ENCODE assay signal across 1 cellular context in the genomic region with DNA sequence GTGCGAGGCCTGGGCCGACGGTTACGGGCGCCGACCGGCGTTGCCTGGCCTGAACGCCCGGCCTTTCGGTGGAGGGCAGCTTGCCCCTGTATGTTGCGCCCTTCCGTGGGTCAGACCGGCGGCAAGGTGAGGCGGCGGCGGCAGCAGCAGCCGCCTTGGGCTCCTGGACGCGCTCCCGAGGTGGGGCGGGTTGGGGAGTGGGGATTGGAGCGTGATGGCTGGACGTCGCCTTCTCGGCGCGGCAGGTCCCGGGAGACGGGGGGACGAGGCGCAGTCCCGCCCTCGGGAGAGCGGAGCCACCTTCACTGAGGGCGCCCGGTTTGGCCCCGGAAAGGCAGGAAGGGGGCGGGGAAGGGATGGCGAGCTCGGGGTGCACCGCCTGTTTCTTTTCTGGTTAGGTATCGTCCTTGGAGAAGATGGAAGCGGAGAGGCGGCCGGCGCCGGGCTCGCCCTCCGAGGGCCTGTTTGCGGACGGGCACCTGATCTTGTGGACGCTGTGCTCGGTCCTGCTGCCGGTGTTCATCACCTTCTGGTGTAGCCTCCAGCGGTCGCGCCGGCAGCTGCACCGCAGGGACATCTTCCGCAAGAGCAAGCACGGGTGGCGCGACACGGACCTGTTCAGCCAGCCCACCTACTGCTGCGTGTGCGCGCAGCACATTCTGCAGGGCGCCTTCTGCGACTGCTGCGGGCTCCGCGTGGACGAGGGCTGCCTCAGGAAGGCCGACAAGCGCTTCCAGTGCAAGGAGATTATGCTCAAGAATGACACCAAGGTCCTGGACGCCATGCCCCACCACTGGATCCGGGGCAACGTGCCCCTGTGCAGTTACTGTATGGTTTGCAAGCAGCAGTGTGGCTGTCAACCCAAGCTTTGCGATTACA.
TF ChIP-seq lines count a peak whose summit lies in the region.

No MANE protein-coding gene starts in this region.

TF ChIP-seq in HepG2, 621 proteins besides CTCF, POLR2A, EP300 and RAD21 (continued from another document and continues in another):
- TF ChIP-seq ZMYM3 (CRISPR knock-in tag; IDR thresholded peaks at IDR 0.05) (peak; percentile 60; the same call in 1 of the 2 replicates), E2F5 (CRISPR knock-in tag; conservative IDR thresholded peaks at IDR 0.05) (no peak), ZFP1 (CRISPR knock-in tag; IDR thresholded peaks at IDR 0.05) (no peak), EED (CRISPR knock-in tag; IDR thresholded peaks at IDR 0.05) (peak; percentile 49; the same call in 1 of the 2 replicates), HNRNPL (IDR thresholded peaks at IDR 0.05; ENCODE audit: low read depth, low read length) (no peak), DNMT3B (CRISPR knock-in tag; conservative IDR thresholded peaks at IDR 0.05) (no peak), NPAS2 (CRISPR knock-in tag; IDR thresholded peaks at IDR 0.05; ENCODE audit: borderline replicate concordance) (no peak), SRF (IDR thresholded peaks at IDR 0.05; ENCODE audit: low read depth, low read length) (no peak), BHLHE40 (IDR thresholded peaks at IDR 0.05; ENCODE audit: low read length) (no peak), YY1 (IDR thresholded peaks at IDR 0.05; ENCODE audit: insufficient read depth, insufficient replicate concordance, low read depth, low read length) (no peak), ZNF235 (CRISPR knock-in tag; IDR thresholded peaks at IDR 0.05; ENCODE audit: borderline replicate concordance) (no peak), GTF2F1 (IDR thresholded peaks at IDR 0.05; ENCODE audit: low read length) (no peak), HIVEP1 (CRISPR knock-in tag; IDR thresholded peaks at IDR 0.05) (no peak), KLF16 (CRISPR knock-in tag; IDR thresholded peaks at IDR 0.05) (no peak), ZSCAN22 (CRISPR knock-in tag; IDR thresholded peaks at IDR 0.05) (no peak), ZNF30 (CRISPR knock-in tag; IDR thresholded peaks at IDR 0.05) (no peak), ZNF598 (CRISPR knock-in tag; IDR thresholded peaks at IDR 0.05; ENCODE audit: borderline replicate concordance) (peak; percentile 19; the same call in 1 of the 2 replicates), XRCC5 (optimal IDR thresholded peaks at IDR 0.05; ENCODE audit: low read length) (peak; percentile 22), ZNF160 (CRISPR knock-in tag; IDR thresholded peaks at IDR 0.05) (no peak), ZBTB21 (CRISPR knock-in tag; IDR thresholded peaks at IDR 0.05) (no peak), E2F2 (CRISPR knock-in tag; IDR thresholded peaks at IDR 0.05; ENCODE audit: borderline replicate concordance) (0 out of 2 replicates have a peak, but pooled peaks have one; percentile 27), SIN3B (IDR thresholded peaks at IDR 0.05; ENCODE audit: low read length) (no peak), ZNF451 (CRISPR knock-in tag; IDR thresholded peaks at IDR 0.05) (no peak), TP53 (CRISPR knock-in tag; conservative IDR thresholded peaks at IDR 0.05) (no peak), SRY (CRISPR knock-in tag; IDR thresholded peaks at IDR 0.05) (peak; percentile 65; the same call in 1 of the 2 replicates), ZNF546 (CRISPR knock-in tag; conservative IDR thresholded peaks at IDR 0.05) (0 out of 2 replicates have a peak, but pooled peaks have one; percentile 53), ZFAT (CRISPR knock-in tag; conservative IDR thresholded peaks at IDR 0.05) (no peak), MAFF (IDR thresholded peaks at IDR 0.05; ENCODE audit: low read depth, low read length) (no peak), ONECUT2 (CRISPR knock-in tag; IDR thresholded peaks at IDR 0.05) (no peak), HOXA9 (CRISPR knock-in tag; IDR thresholded peaks at IDR 0.05; ENCODE audit: borderline replicate concordance) (no peak), ATM (IDR thresholded peaks at IDR 0.05; ENCODE audit: borderline replicate concordance) (no peak), ZNF556 (CRISPR knock-in tag; IDR thresholded peaks at IDR 0.05; ENCODE audit: borderline replicate concordance) (peak; percentile 52; the same call in 1 of the 2 replicates), ZMAT3 (CRISPR knock-in tag; conservative IDR thresholded peaks at IDR 0.05) (0 out of 2 replicates have a peak, but pooled peaks have one; percentile 12), ZNF224 (CRISPR knock-in tag; IDR thresholded peaks at IDR 0.05) (no peak), NR1H2 (CRISPR knock-in tag; IDR thresholded peaks at IDR 0.05; ENCODE audit: borderline replicate concordance, low read depth) (0 out of 2 replicates have a peak, but pooled peaks have one; percentile 1)
- TF ChIP-seq, protein P1, sequence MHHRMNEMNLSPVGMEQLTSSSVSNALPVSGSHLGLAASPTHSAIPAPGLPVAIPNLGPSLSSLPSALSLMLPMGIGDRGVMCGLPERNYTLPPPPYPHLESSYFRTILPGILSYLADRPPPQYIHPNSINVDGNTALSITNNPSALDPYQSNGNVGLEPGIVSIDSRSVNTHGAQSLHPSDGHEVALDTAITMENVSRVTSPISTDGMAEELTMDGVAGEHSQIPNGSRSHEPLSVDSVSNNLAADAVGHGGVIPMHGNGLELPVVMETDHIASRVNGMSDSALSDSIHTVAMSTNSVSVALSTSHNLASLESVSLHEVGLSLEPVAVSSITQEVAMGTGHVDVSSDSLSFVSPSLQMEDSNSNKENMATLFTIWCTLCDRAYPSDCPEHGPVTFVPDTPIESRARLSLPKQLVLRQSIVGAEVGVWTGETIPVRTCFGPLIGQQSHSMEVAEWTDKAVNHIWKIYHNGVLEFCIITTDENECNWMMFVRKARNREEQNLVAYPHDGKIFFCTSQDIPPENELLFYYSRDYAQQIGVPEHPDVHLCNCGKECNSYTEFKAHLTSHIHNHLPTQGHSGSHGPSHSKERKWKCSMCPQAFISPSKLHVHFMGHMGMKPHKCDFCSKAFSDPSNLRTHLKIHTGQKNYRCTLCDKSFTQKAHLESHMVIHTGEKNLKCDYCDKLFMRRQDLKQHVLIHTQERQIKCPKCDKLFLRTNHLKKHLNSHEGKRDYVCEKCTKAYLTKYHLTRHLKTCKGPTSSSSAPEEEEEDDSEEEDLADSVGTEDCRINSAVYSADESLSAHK (CRISPR knock-in tag; IDR thresholded peaks at IDR 0.05; ENCODE audit: borderline replicate concordance), result no peak
- TF ChIP-seq, protein P2, sequence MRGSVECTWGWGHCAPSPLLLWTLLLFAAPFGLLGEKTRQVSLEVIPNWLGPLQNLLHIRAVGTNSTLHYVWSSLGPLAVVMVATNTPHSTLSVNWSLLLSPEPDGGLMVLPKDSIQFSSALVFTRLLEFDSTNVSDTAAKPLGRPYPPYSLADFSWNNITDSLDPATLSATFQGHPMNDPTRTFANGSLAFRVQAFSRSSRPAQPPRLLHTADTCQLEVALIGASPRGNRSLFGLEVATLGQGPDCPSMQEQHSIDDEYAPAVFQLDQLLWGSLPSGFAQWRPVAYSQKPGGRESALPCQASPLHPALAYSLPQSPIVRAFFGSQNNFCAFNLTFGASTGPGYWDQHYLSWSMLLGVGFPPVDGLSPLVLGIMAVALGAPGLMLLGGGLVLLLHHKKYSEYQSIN (CRISPR knock-in tag; IDR thresholded peaks at IDR 0.05; ENCODE audit: borderline replicate concordance), result no peak
- TF ChIP-seq, protein P3, sequence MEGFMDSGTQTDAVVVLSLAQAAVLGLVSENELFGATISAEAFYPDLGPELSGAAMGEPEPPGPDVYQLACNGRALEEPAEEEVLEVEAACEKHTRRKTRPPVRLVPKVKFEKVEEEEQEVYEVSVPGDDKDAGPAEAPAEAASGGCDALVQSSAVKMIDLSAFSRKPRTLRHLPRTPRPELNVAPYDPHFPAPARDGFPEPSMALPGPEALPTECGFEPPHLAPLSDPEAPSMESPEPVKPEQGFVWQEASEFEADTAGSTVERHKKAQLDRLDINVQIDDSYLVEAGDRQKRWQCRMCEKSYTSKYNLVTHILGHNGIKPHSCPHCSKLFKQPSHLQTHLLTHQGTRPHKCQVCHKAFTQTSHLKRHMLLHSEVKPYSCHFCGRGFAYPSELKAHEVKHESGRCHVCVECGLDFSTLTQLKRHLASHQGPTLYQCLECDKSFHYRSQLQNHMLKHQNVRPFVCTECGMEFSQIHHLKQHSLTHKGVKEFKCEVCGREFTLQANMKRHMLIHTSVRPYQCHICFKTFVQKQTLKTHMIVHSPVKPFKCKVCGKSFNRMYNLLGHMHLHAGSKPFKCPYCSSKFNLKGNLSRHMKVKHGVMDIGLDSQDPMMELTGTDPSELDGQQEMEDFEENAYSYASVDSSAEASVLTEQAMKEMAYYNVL (CRISPR knock-in tag; IDR thresholded peaks at IDR 0.05; ENCODE audit: borderline replicate concordance), result no peak
- TF ChIP-seq, protein P4, sequence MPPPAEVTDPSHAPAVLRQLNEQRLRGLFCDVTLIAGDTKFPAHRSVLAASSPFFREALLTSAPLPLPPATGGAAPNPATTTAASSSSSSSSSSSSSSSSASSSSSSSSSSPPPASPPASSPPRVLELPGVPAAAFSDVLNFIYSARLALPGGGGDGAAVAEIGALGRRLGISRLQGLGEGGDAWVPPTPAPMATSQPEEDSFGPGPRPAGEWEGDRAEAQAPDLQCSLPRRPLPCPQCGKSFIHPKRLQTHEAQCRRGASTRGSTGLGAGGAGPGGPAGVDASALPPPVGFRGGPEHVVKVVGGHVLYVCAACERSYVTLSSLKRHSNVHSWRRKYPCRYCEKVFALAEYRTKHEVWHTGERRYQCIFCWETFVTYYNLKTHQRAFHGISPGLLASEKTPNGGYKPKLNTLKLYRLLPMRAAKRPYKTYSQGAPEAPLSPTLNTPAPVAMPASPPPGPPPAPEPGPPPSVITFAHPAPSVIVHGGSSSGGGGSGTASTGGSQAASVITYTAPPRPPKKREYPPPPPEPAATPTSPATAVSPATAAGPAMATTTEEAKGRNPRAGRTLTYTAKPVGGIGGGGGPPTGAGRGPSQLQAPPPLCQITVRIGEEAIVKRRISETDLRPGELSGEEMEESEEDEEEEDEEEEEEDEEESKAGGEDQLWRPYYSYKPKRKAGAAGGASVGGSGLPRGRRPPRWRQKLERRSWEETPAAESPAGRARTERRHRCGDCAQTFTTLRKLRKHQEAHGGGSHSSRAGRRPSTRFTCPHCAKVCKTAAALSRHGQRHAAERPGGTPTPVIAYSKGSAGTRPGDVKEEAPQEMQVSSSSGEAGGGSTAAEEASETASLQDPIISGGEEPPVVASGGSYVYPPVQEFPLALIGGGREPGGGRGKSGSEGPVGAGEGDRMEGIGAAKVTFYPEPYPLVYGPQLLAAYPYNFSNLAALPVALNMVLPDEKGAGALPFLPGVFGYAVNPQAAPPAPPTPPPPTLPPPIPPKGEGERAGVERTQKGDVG (CRISPR knock-in tag; IDR thresholded peaks at IDR 0.05; ENCODE audit: borderline replicate concordance), result no peak
- TF ChIP-seq, protein P5, sequence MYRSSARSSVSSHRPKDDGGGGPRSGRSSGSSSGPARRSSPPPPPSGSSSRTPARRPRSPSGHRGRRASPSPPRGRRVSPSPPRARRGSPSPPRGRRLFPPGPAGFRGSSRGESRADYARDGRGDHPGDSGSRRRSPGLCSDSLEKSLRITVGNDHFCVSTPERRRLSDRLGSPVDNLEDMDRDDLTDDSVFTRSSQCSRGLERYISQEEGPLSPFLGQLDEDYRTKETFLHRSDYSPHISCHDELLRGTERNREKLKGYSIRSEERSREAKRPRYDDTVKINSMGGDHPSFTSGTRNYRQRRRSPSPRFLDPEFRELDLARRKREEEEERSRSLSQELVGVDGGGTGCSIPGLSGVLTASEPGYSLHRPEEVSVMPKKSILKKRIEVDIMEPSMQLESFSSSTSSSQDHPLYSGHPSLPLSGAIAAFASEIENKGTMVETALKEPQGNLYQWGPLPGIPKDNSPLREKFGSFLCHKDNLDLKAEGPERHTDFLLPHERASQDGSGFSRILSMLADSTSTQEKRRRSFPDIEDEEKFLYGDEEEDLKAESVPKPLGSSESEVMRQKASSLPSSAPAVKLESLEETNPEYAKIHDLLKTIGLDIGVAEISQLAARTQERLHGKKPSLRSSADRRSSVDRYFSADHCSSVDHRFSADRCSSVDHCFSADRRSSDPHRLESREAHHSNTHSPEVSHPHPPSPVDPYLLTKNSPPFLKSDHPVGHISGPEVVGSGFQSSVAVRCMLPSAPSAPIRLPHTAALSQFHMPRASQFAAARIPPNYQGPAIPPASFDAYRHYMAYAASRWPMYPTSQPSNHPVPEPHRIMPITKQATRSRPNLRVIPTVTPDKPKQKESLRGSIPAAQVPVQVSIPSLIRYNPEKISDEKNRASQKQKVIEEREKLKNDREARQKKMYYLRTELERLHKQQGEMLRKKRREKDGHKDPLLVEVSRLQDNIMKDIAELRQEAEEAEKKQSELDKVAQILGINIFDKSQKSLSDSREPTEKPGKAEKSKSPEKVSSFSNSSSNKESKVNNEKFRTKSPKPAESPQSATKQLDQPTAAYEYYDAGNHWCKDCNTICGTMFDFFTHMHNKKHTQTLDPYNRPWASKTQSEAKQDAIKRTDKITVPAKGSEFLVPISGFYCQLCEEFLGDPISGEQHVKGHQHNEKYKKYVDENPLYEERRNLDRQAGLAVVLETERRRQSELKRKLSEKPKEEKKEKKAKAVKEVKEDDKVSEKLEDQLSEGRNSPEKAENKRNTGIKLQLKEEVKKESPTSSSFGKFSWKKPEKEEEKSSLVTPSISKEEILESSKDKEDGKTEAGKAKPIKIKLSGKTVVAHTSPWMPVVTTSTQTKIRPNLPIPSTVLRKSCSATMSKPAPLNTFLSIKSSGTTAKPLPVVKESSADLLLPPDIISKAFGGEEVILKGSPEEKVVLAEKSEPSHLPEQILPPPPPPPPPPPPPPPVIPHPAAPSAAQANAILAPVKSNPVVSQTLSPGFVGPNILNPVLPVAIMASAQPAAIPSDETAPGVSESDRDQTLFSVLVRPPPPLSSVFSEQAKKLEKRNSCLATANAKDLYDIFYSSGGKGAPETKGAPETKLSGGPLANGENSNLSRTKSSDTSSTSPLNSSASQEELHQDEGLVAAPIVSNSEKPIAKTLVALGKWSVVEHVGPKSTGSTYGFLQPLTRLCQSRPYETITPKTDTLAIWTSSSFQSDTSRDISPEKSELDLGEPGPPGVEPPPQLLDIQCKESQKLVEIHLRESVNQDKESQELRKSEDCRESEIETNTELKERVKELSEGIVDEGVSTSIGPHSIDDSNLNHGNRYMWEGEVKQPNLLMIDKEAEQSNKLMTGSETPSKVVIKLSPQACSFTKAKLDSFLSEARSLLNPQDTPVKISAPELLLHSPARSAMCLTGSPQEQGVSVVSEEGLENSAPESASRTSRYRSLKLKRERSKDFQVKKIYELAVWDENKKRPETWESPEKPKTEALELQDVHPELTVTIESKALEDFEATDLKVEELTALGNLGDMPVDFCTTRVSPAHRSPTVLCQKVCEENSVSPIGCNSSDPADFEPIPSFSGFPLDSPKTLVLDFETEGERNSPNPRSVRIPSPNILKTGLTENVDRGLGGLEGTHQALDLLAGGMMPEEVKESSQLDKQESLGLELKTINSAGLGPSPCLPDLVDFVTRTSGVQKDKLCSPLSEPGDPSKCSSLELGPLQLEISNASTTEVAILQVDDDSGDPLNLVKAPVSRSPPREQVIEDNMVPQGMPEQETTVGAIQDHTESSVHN (CRISPR knock-in tag; IDR thresholded peaks at IDR 0.05), result no peak; the same call in 1 of the 2 replicates
